In genomic region chr7:39948932-39949928, GRCh38 we compare ENCODE assay signal across 1 cellular context.
TF ChIP-seq lines count a peak whose summit lies in the region.

No MANE protein-coding gene starts in this region.

TF ChIP-seq in HepG2, 621 proteins besides CTCF, POLR2A, EP300 and RAD21 (continued from another document and continues in another):
- TF ChIP-seq TRIM22 (IDR thresholded peaks at IDR 0.05) (no peak), ZNF552 (CRISPR knock-in tag; IDR thresholded peaks at IDR 0.05; ENCODE audit: borderline replicate concordance) (peak; percentile 70; the same call in 1 of the 2 replicates), HOXA5 (CRISPR knock-in tag; IDR thresholded peaks at IDR 0.05) (0 out of 2 replicates have a peak, but pooled peaks have one; percentile 60), MLXIP (CRISPR knock-in tag; IDR thresholded peaks at IDR 0.05; ENCODE audit: borderline replicate concordance) (no peak), CREM (IDR thresholded peaks at IDR 0.05) (peak; percentile 60), CREM (CRISPR knock-in tag; IDR thresholded peaks at IDR 0.05) (no peak), NCOR1 (IDR thresholded peaks at IDR 0.05; ENCODE audit: borderline replicate concordance, low read length) (peak; percentile 24; the same call in 1 of the 2 replicates), TAF15 (IDR thresholded peaks at IDR 0.05; ENCODE audit: low read depth, low read length, poor library complexity, severe bottlenecking) (peak; percentile 11), NFE2L2 (IDR thresholded peaks at IDR 0.05; ENCODE audit: low read length) (no peak), MYC (CRISPR knock-in tag; IDR thresholded peaks at IDR 0.05; ENCODE audit: borderline replicate concordance) (peak; percentile 77; the same call in 1 of the 2 replicates), PCBP1 (IDR thresholded peaks at IDR 0.05; ENCODE audit: borderline replicate concordance, low read depth, low read length) (peak; percentile 4; the same call in 1 of the 2 replicates), ERF (CRISPR knock-in tag; IDR thresholded peaks at IDR 0.05) (peak; percentile 87), TFDP2 (CRISPR knock-in tag; IDR thresholded peaks at IDR 0.05) (peak; percentile 81), HCFC1 (IDR thresholded peaks at IDR 0.05; ENCODE audit: low read depth, low read length) (peak; percentile 20; the same call in 1 of the 2 replicates), NFYC (CRISPR knock-in tag; IDR thresholded peaks at IDR 0.05) (peak; percentile 85), ATAD3A (CRISPR knock-in tag; IDR thresholded peaks at IDR 0.05) (peak; percentile 87; the same call in 1 of the 2 replicates), CERS6 (CRISPR knock-in tag; IDR thresholded peaks at IDR 0.05) (no peak), MAF1 (CRISPR knock-in tag; IDR thresholded peaks at IDR 0.05; ENCODE audit: borderline replicate concordance) (0 out of 2 replicates have a peak, but pooled peaks have one; percentile 70), ZNF563 (CRISPR knock-in tag; IDR thresholded peaks at IDR 0.05) (no peak), REL (CRISPR knock-in tag; conservative IDR thresholded peaks at IDR 0.05) (peak; percentile 84), DMAP1 (CRISPR knock-in tag; IDR thresholded peaks at IDR 0.05) (peak; percentile 84), KDM5A (IDR thresholded peaks at IDR 0.05; ENCODE audit: borderline replicate concordance, low read length) (peak; percentile 79; the same call in 1 of the 2 replicates), ATF1 (CRISPR knock-in tag; IDR thresholded peaks at IDR 0.05) (peak; percentile 75; the same call in 1 of the 2 replicates), ZNF451 (CRISPR knock-in tag; IDR thresholded peaks at IDR 0.05) (0 out of 2 replicates have a peak, but pooled peaks have one; percentile 50), ZNF275 (CRISPR knock-in tag; IDR thresholded peaks at IDR 0.05; ENCODE audit: borderline replicate concordance) (peak; percentile 84), ZNF142 (CRISPR knock-in tag; IDR thresholded peaks at IDR 0.05) (peak; percentile 79; the same call in 1 of the 2 replicates), SALL2 (CRISPR knock-in tag; IDR thresholded peaks at IDR 0.05) (0 out of 2 replicates have a peak, but pooled peaks have one; percentile 39), ZFP37 (CRISPR knock-in tag; IDR thresholded peaks at IDR 0.05; ENCODE audit: borderline replicate concordance) (peak; percentile 44; the same call in 1 of the 2 replicates), SETDB1 (CRISPR knock-in tag; IDR thresholded peaks at IDR 0.05; ENCODE audit: borderline replicate concordance) (no peak), RFXANK (CRISPR knock-in tag; IDR thresholded peaks at IDR 0.05) (peak; percentile 56; the same call in 1 of the 2 replicates), FOXA3 (CRISPR knock-in tag; IDR thresholded peaks at IDR 0.05) (no peak), NR2C2 (CRISPR knock-in tag; IDR thresholded peaks at IDR 0.05; ENCODE audit: borderline replicate concordance) (peak; percentile 61; the same call in 1 of the 2 replicates), TGIF2 (CRISPR knock-in tag; IDR thresholded peaks at IDR 0.05) (0 out of 2 replicates have a peak, but pooled peaks have one; percentile 16), ZFP41 (CRISPR knock-in tag; IDR thresholded peaks at IDR 0.05; ENCODE audit: borderline replicate concordance) (peak; percentile 48; the same call in 1 of the 2 replicates), MTERF4 (CRISPR knock-in tag; IDR thresholded peaks at IDR 0.05) (no peak), DRAP1 (CRISPR knock-in tag; IDR thresholded peaks at IDR 0.05) (peak; percentile 96), ARID5B (CRISPR knock-in tag; IDR thresholded peaks at IDR 0.05) (peak; percentile 64), ZGPAT (CRISPR knock-in tag; IDR thresholded peaks at IDR 0.05) (peak; percentile 88)
